In the genomic region with DNA sequence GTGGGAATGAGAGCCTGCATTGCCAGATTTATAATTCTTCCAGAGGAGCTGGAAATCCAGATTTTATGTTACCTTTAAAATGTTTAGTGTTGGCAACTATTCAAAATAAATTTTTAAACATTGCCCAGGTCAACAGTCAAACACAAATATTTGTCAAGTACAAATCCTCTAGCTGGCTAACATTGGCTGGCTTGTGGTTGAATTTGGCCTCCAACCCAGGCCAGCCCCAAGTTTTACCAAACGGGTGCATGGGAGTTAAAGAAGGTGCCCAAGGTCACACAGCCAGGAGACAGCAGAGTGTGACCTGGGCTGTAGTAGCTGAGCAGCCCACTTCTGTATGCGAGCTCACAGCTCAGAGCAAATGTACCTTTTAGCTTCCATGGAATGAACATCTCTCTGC, we compare ENCODE assay signal across 2 cellular contexts.
TF ChIP-seq lines count a peak whose summit lies in the region.

No MANE protein-coding gene starts in this region.

TF ChIP-seq in liver, 16 proteins besides CTCF, POLR2A, EP300 and RAD21 (continued from another document):
- TF ChIP-seq, protein P1, sequence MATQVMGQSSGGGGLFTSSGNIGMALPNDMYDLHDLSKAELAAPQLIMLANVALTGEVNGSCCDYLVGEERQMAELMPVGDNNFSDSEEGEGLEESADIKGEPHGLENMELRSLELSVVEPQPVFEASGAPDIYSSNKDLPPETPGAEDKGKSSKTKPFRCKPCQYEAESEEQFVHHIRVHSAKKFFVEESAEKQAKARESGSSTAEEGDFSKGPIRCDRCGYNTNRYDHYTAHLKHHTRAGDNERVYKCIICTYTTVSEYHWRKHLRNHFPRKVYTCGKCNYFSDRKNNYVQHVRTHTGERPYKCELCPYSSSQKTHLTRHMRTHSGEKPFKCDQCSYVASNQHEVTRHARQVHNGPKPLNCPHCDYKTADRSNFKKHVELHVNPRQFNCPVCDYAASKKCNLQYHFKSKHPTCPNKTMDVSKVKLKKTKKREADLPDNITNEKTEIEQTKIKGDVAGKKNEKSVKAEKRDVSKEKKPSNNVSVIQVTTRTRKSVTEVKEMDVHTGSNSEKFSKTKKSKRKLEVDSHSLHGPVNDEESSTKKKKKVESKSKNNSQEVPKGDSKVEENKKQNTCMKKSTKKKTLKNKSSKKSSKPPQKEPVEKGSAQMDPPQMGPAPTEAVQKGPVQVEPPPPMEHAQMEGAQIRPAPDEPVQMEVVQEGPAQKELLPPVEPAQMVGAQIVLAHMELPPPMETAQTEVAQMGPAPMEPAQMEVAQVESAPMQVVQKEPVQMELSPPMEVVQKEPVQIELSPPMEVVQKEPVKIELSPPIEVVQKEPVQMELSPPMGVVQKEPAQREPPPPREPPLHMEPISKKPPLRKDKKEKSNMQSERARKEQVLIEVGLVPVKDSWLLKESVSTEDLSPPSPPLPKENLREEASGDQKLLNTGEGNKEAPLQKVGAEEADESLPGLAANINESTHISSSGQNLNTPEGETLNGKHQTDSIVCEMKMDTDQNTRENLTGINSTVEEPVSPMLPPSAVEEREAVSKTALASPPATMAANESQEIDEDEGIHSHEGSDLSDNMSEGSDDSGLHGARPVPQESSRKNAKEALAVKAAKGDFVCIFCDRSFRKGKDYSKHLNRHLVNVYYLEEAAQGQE (IDR thresholded peaks at IDR 0.05) = no peak
- TF ChIP-seq, protein P2, sequence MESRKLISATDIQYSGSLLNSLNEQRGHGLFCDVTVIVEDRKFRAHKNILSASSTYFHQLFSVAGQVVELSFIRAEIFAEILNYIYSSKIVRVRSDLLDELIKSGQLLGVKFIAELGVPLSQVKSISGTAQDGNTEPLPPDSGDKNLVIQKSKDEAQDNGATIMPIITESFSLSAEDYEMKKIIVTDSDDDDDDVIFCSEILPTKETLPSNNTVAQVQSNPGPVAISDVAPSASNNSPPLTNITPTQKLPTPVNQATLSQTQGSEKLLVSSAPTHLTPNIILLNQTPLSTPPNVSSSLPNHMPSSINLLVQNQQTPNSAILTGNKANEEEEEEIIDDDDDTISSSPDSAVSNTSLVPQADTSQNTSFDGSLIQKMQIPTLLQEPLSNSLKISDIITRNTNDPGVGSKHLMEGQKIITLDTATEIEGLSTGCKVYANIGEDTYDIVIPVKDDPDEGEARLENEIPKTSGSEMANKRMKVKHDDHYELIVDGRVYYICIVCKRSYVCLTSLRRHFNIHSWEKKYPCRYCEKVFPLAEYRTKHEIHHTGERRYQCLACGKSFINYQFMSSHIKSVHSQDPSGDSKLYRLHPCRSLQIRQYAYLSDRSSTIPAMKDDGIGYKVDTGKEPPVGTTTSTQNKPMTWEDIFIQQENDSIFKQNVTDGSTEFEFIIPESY (IDR thresholded peaks at IDR 0.05) = no peak
- TF ChIP-seq MAX (IDR thresholded peaks at IDR 0.05) (no peak), NR2F2 (IDR thresholded peaks at IDR 0.05) (no peak), TAF1 (conservative IDR thresholded peaks at IDR 0.05) (no peak), HNF4A (conservative IDR thresholded peaks at IDR 0.05) (peak; percentile 42 to 60), FOXA2 (IDR thresholded peaks at IDR 0.05) (peak; percentile 9)

TF ChIP-seq in HepG2, 621 proteins besides CTCF, POLR2A, EP300 and RAD21 (continued from another document):
- TF ChIP-seq, protein P3, sequence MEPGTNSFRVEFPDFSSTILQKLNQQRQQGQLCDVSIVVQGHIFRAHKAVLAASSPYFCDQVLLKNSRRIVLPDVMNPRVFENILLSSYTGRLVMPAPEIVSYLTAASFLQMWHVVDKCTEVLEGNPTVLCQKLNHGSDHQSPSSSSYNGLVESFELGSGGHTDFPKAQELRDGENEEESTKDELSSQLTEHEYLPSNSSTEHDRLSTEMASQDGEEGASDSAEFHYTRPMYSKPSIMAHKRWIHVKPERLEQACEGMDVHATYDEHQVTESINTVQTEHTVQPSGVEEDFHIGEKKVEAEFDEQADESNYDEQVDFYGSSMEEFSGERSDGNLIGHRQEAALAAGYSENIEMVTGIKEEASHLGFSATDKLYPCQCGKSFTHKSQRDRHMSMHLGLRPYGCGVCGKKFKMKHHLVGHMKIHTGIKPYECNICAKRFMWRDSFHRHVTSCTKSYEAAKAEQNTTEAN (CRISPR knock-in tag; conservative IDR thresholded peaks at IDR 0.05) = no peak
- TF ChIP-seq JUND (CRISPR knock-in tag; IDR thresholded peaks at IDR 0.05) = no peak
- TF ChIP-seq ZNF547 (CRISPR knock-in tag; IDR thresholded peaks at IDR 0.05) = no peak
- TF ChIP-seq ZFP82 (CRISPR knock-in tag; IDR thresholded peaks at IDR 0.05; ENCODE audit: borderline replicate concordance) = no peak
- TF ChIP-seq HMG20B (CRISPR knock-in tag; conservative IDR thresholded peaks at IDR 0.05) = no peak
- no peak for TF ChIP-seq SIX1 (CRISPR knock-in tag; IDR thresholded peaks at IDR 0.05; ENCODE audit: borderline replicate concordance)
- TF ChIP-seq ZNF230 (CRISPR knock-in tag; IDR thresholded peaks at IDR 0.05) = no peak
- no peak for TF ChIP-seq ZNF574 (CRISPR knock-in tag; IDR thresholded peaks at IDR 0.05)
